8 cellular contexts compared by ENCODE assay signal in genomic region chr3:43995078-43995928, GRCh38.
DNase-seq lines count a peak whose midpoint lies in the region; ATAC-seq and TF ChIP-seq lines count a peak whose summit lies in the region.

No MANE protein-coding gene starts in this region.

- peak overlapping the region; percentile 78 to 92 (median 84) for H3K4me3 Mint-ChIP-seq in naive thymus-derived CD4-positive, alpha-beta T cell

- no peaks in the 10 kb centered on the region for H3K9me2 ChIP-seq in OCI-LY7 (ENCODE audit: insufficient read depth, low read length)

- peak overlapping the region; percentile 83 for H3K4me2 ChIP-seq in OCI-LY7 (ENCODE audit: low read length)

- H3K4me1 ChIP-seq in OCI-LY7 (ENCODE audit: insufficient read depth, low read length, poor library complexity, severe bottlenecking), result peaks cover 43% of the 10 kb centered on the region
- peaks cover 9 to 32% of the 10 kb centered on the region in 2 donors for H3K4me1 ChIP-seq in naive thymus-derived CD4-positive, alpha-beta T cell (ENCODE audit: control insufficient read depth in 2 of 2, insufficient read depth in 2 of 2, low read length in 2 of 2)

- peak overlapping the region; percentile 55; the same call in 1 of the 2 replicates for H2AFZ ChIP-seq in OCI-LY7 (ENCODE audit: low read length)

- H3K9me3 Mint-ChIP-seq in naive thymus-derived CD4-positive, alpha-beta T cell, result peaks cover 0 to 44% (median 18%) of the 10 kb centered on the region in 11 donors

- POLR2A ChIA-PET in OCI-LY7 (lab: Charles Lee), result interaction anchor here (0.9 kb wide), 1 partner anchor 10 kb away, joined by 3 read pairs; no protein-coding TSS in a partner anchor
- POLR2A ChIA-PET in naive thymus-derived CD4-positive, alpha-beta T cell (lab: Charles Lee), result no interaction called here

- peaks cover 21 to 50% (median 43%) of the 10 kb centered on the region in 7 donors for H3K4me1 Mint-ChIP-seq in naive thymus-derived CD4-positive, alpha-beta T cell

- H4K20me1 ChIP-seq in OCI-LY7 (ENCODE audit: insufficient read depth, low read length), result no peaks in the 10 kb centered on the region

- peaks cover 10% of the 10 kb centered on the region; the same call in 1 of the 2 replicates for H3K79me2 ChIP-seq in OCI-LY7 (ENCODE audit: insufficient read depth, low read depth, low read length)

- H3K36me3 Mint-ChIP-seq in naive thymus-derived CD4-positive, alpha-beta T cell, result peaks cover 0 to 16% (median 6%) of the 10 kb centered on the region in 5 donors

- ATAC-seq in naive thymus-derived CD4-positive, alpha-beta T cell, result peak; percentile 60
- no peak for ATAC-seq in HG03565 (IDR thresholded peaks at IDR 0.05; ENCODE audit: unreplicated experiment)

- DNase-seq in AG09319 (ENCODE audit: extremely low read depth, low read depth) (no peak), OCI-LY7 (ENCODE audit: low spot score) (peak; percentile 65), caudate nucleus (lab: John Stamatoyannopoulos, UW) (peak in 15 of 61 donors; percentile 20 to 70 (median 56)), cortex of kidney (lab: John Stamatoyannopoulos, UW) (no peak), NCI-H446 treated with DMSO at 0.1 percent for 48 hours (lab: John Stamatoyannopoulos, UW) (no peak)
- DNase-seq in naive thymus-derived CD4-positive, alpha-beta T cell, result peak in 4 of 9 donors; percentile 3 to 44 (median 10)

- TF ChIP-seq CTCF in AG09319 (IDR thresholded peaks at IDR 0.05; ENCODE audit: low read depth, low read length) (peak; percentile 18), GM12875 (IDR thresholded peaks at IDR 0.05; ENCODE audit: borderline replicate concordance, insufficient read depth, low read depth, low read length) (no peak), OCI-LY7 (conservative IDR thresholded peaks at IDR 0.05; ENCODE audit: low read length) (0 out of 2 replicates have a peak, but pooled peaks have one; percentile 24)

- H3K4me3 ChIP-seq in GM12875 (ENCODE audit: low read depth, low read length) (peak overlapping the region; percentile 39), OCI-LY7 (ENCODE audit: low read depth, low read length, poor library complexity, severe bottlenecking) (peak overlapping the region; percentile 93)
- peak overlapping the region; percentile 44 for H3K4me3 ChIP-seq in naive thymus-derived CD4-positive, alpha-beta T cell (ENCODE audit: low read length)

- CTCF ChIA-PET in OCI-LY7 (lab: Charles Lee; ENCODE audit: unreplicated experiment), result interaction anchor here (0.9 kb wide), 1 partner anchor 189 kb away, joined by 4 read pairs; no protein-coding TSS in a partner anchor
- CTCF ChIA-PET in naive thymus-derived CD4-positive, alpha-beta T cell (lab: Charles Lee), result no interaction called here

- no peaks in the 10 kb centered on the region for H3K9me3 ChIP-seq in OCI-LY7 (ENCODE audit: low read length)
- no peaks in the 10 kb centered on the region for H3K9me3 ChIP-seq in naive thymus-derived CD4-positive, alpha-beta T cell (ENCODE audit: control insufficient read depth in 2 of 3, low read length in 3 of 3)

- peak overlapping the region in 1 of 9 donors; percentile 55 for H3K27ac Mint-ChIP-seq in naive thymus-derived CD4-positive, alpha-beta T cell

- BruUV-seq in OCI-LY7 (replicated peaks; lab: Mats Ljungman, UMichigan), result no TSS peak

- H3K27me3 ChIP-seq in naive thymus-derived CD4-positive, alpha-beta T cell (ENCODE audit: control insufficient read depth in 2 of 2, insufficient read depth in 2 of 2, low read length in 2 of 2), result peaks cover 12 to 24% of the 10 kb centered on the region in 2 donors

- no peak overlapping the region for H3K27ac ChIP-seq in OCI-LY7 (ENCODE audit: low read depth, low read length, poor library complexity, severe bottlenecking)
- H3K27ac ChIP-seq in caudate nucleus (ENCODE audit: low read depth, low read length), result peak overlapping the region; percentile 54
- H3K27ac ChIP-seq in naive thymus-derived CD4-positive, alpha-beta T cell (ENCODE audit: low read depth, low read length), result no peak overlapping the region

- H3K36me3 ChIP-seq in OCI-LY7 (ENCODE audit: insufficient read depth, low read length), result no peaks in the 10 kb centered on the region
- H3K36me3 ChIP-seq in naive thymus-derived CD4-positive, alpha-beta T cell (ENCODE audit: control insufficient read depth in 2 of 3, insufficient read depth in 3 of 3, low read length in 3 of 3), result no peaks in the 10 kb centered on the region

- H3K27me3 Mint-ChIP-seq in naive thymus-derived CD4-positive, alpha-beta T cell, result peaks cover 81 to 90% (median 86%) of the 10 kb centered on the region in 5 donors

- intact Hi-C loops in OCI-LY7 (cut with micrococcal nuclease; ENCODE audit: unreplicated experiment), result loop anchor here (5.0 kb wide), 2 partner anchors 303 to 342 kb away; partner anchors contain the start of genes ABHD5 and TCAIM
- intact Hi-C loops in naive thymus-derived CD4-positive, alpha-beta T cell (cut with micrococcal nuclease), result loop anchor here in 1 of 2 donors (5.0 kb wide), 1 partner anchor 103 kb away; no protein-coding TSS in a partner anchor

Comparison
In these comparisons a context has a peak if more than half of its experiments do, and no peak if none do; other contexts are left out.
1. H3K4me3 ChIP-seq: peak in every context shown above with its lines; median percentile 93 in OCI-LY7; 44 in naive thymus-derived CD4-positive, alpha-beta T cell; 39 in GM12875.